27 cellular contexts compared by ENCODE assay signal in genomic region chr1:22291057-22291456, GRCh38.
"Had no signal": no experiment of that assay in that cellular context is flagged by ENCODE, and none has a peak within 500 bp of the region (broad histone marks: within the 10 kb centered on the region; RNA-seq: fewer than 3 reads in every experiment).

No MANE protein-coding gene starts in this region.

- H3K36me3 Mint-ChIP-seq: activated naive CD4-positive, alpha-beta T cell treated with anti-CD3 and anti-CD28 coated beads, Interleukin-2, amount 50 U/mL, for 72 hours; T-cell had no signal

- H3K4me1 ChIP-seq: Peyer's patch, SJSA1 had no signal

- H3K27ac Mint-ChIP-seq: activated CD4-positive, alpha-beta memory T cell treated with anti-CD3 and anti-CD28 coated beads, Interleukin-2, amount 10 ng/mL, durations not matched to agents 7 days and 5 days; activated naive CD4-positive, alpha-beta T cell treated with anti-CD3 and anti-CD28 coated beads for 36 hours; activated T-cell treated with anti-CD3 and anti-CD28 coated beads, Interleukin-2, amount 50 U/mL, for 24 hours; T-cell had no signal

- H3K4me3 ChIP-seq: Peyer's patch, SJSA1 had no signal

- H3K9me3 Mint-ChIP-seq: activated CD4-positive, alpha-beta memory T cell treated with anti-CD3 and anti-CD28 coated beads, Interleukin-2, amount 10 ng/mL, durations not matched to agents 7 days and 5 days; activated naive CD4-positive, alpha-beta T cell treated with anti-CD3 and anti-CD28 coated beads for 36 hours; activated naive CD4-positive, alpha-beta T cell treated with anti-CD3 and anti-CD28 coated beads, Interleukin-2, amount 50 U/mL, for 72 hours; activated T-cell treated with anti-CD3 and anti-CD28 coated beads, Interleukin-2, amount 50 U/mL, for 24 hours had no signal

- DNase-seq: activated CD4-positive, alpha-beta memory T cell treated with anti-CD3 and anti-CD28 coated beads, Interleukin-2, amount 10 ng/mL, durations not matched to agents 7 days and 5 days; activated CD4-positive, alpha-beta T cell treated with anti-CD3 and anti-CD28 coated beads for 1 hour; activated CD4-positive, alpha-beta T cell treated with anti-CD3 and anti-CD28 coated beads for 48 hours; activated CD4-positive, CD25-positive, alpha-beta regulatory T cell; activated gamma-delta T cell treated with Interleukin-2 at 50 U/mL for 16 hours; activated naive CD4-positive, alpha-beta T cell treated with anti-CD3 and anti-CD28 coated beads for 36 hours; activated T-cell treated with anti-CD3 and anti-CD28 coated beads, Interleukin-2, amount 50 U/mL, for 24 hours; brain microvascular endothelial cell; central memory CD4-positive, alpha-beta T cell; MM.1S; MV-4-11; NCI-H1092; NCI-H1436 treated with DMSO at 0.1 percent for 48 hours; NCI-H1694 treated with DMSO at 0.1 percent for 48 hours; NCI-H2029; NCI-H345; NCI-H524 treated with DMSO at 0.1 percent for 48 hours; RPMI8226; T-cell; T-helper 2 cell; T-helper 9 cell had no signal

- H3K36me3 ChIP-seq: brain microvascular endothelial cell, Peyer's patch, SJSA1 had no signal

- H3K9me3 ChIP-seq: Peyer's patch, SK-N-SH had no signal

- H3K27ac ChIP-seq: brain microvascular endothelial cell, KMS-11, Peyer's patch, SJSA1, VCaP had no signal

- H3K4me1 Mint-ChIP-seq: activated CD4-positive, alpha-beta memory T cell treated with anti-CD3 and anti-CD28 coated beads, Interleukin-2, amount 10 ng/mL, durations not matched to agents 7 days and 5 days; T-cell had no signal

- H3K4me3 Mint-ChIP-seq: activated CD4-positive, alpha-beta memory T cell treated with anti-CD3 and anti-CD28 coated beads, Interleukin-2, amount 10 ng/mL, durations not matched to agents 7 days and 5 days; activated naive CD4-positive, alpha-beta T cell treated with anti-CD3 and anti-CD28 coated beads for 36 hours; activated T-cell treated with anti-CD3 and anti-CD28 coated beads, Interleukin-2, amount 50 U/mL, for 24 hours; T-cell had no signal

- ATAC-seq: activated naive CD4-positive, alpha-beta T cell treated with anti-CD3 and anti-CD28 coated beads, Interleukin-2, amount 50 U/mL, for 72 hours; T-cell had no signal
